Comparison of ENCODE assay signal across 10 cellular contexts in the genomic region with DNA sequence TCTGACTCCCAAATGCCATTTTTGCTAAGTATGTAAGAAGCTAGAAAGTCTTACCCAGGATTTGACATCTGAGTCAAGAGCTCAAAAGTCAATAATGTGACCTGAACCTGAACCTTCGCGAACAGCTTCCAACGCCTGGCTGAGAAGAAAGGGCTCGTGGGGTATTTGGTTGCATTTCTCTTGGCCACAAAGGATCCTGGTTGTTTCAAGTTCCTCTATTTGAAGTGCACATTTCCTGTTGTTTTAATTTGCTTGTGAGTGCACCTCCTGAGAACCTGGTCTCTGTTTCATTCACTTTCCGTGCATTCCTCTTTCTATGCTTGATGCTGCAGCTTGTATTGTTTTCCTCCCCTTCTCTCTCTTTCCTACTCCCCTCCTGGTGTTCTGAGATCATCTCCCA.
DNase-seq lines count a peak whose midpoint lies in the region; ATAC-seq and TF ChIP-seq lines count a peak whose summit lies in the region.
"Had no signal": no experiment of that assay in that cellular context is flagged by ENCODE, and none has a peak within 500 bp of the region (broad histone marks: within the 10 kb centered on the region; RNA-seq: fewer than 3 reads in every experiment).

No MANE protein-coding gene starts in this region.

- intact Hi-C loops in activated CD4-positive, alpha-beta T cell treated with anti-CD3 and anti-CD28 coated beads, Interleukin-2, amount 10 ng/mL, durations not matched to agents 24 days and 14 days (cut with micrococcal nuclease): no loop called here
- intact Hi-C loops in gastrocnemius medialis (cut with DNase I; ENCODE audit: low total_unique reads): no loop called here

- H3K4me1 ChIP-seq in gastrocnemius medialis: peaks cover 36 to 55% of the 10 kb centered on the region in 2 donors

- peaks cover 3% of the 10 kb centered on the region for H3K4me1 Mint-ChIP-seq in activated CD4-positive, alpha-beta T cell treated with anti-CD3 and anti-CD28 coated beads, Interleukin-2, amount 10 ng/mL, durations not matched to agents 24 days and 14 days

- H3K27me3 ChIP-seq in gastrocnemius medialis: no peaks in the 10 kb centered on the region
- H3K27me3 ChIP-seq: SJSA1 had no signal

- in situ Hi-C loops in gastrocnemius medialis (cut with MboI; ENCODE audit: low sequenced_read_pairs in 4 of 4): no loop called here

- H3K27ac ChIP-seq in gastrocnemius medialis: peak overlapping the region in 1 of 4 donors; percentile 45
- H3K27ac ChIP-seq: SJSA1 had no signal

- no peak for TF ChIP-seq POLR2A in gastrocnemius medialis (IDR thresholded peaks at IDR 0.05)

- H3K27ac Mint-ChIP-seq in activated CD4-positive, alpha-beta T cell treated with anti-CD3 and anti-CD28 coated beads, Interleukin-2, amount 10 ng/mL, durations not matched to agents 24 days and 14 days: no peak overlapping the region

- H3K27me3 Mint-ChIP-seq in activated CD4-positive, alpha-beta T cell treated with anti-CD3 and anti-CD28 coated beads, Interleukin-2, amount 10 ng/mL, durations not matched to agents 24 days and 14 days: no peaks in the 10 kb centered on the region

- DNase-seq in activated CD4-positive, alpha-beta T cell treated with anti-CD3 and anti-CD28 coated beads, Interleukin-2, amount 10 ng/mL, durations not matched to agents 24 days and 14 days: peak; percentile 66
- no peak for DNase-seq in activated CD4-positive, alpha-beta T cell treated with anti-CD3 and anti-CD28 coated beads, Interleukin-2, amount 50 U/mL, for 48 hours
- DNase-seq in NCI-H510A (lab: John Stamatoyannopoulos, UW) (peak; percentile 74), gastrocnemius medialis (no peak), mesenteric fat pad (ENCODE audit: low spot score) (no peak), cerebellum (ENCODE audit: low spot score) (no peak)

- H3K4me3 ChIP-seq in gastrocnemius medialis: no peak overlapping the region
- H3K4me3 ChIP-seq: SJSA1, smooth muscle cell had no signal

- H3K4me3 Mint-ChIP-seq in activated CD4-positive, alpha-beta T cell treated with anti-CD3 and anti-CD28 coated beads, Interleukin-2, amount 10 ng/mL, durations not matched to agents 24 days and 14 days: peak overlapping the region; percentile 8

- no peaks in the 10 kb centered on the region for H3K9me3 Mint-ChIP-seq in activated CD4-positive, alpha-beta T cell treated with anti-CD3 and anti-CD28 coated beads, Interleukin-2, amount 10 ng/mL, durations not matched to agents 24 days and 14 days

- no peaks in the 10 kb centered on the region for H3K9me3 ChIP-seq in gastrocnemius medialis
- H3K9me3 ChIP-seq: SJSA1 had no signal

- H3K36me3 Mint-ChIP-seq in activated CD4-positive, alpha-beta T cell treated with anti-CD3 and anti-CD28 coated beads, Interleukin-2, amount 10 ng/mL, durations not matched to agents 24 days and 14 days (ENCODE audit: low read depth): no peaks in the 10 kb centered on the region

- no peaks in the 10 kb centered on the region for H3K36me3 ChIP-seq in gastrocnemius medialis
- H3K36me3 ChIP-seq: SJSA1 had no signal

- TF ChIP-seq CTCF in gastrocnemius medialis (IDR thresholded peaks at IDR 0.05 in 4 of 5, conservative IDR thresholded peaks at IDR 0.05 in 1 of 5): no peak

- ATAC-seq in HG03066 (IDR thresholded peaks at IDR 0.05; ENCODE audit: low read depth, unreplicated experiment) (peak; percentile 86), gastrocnemius medialis (peak; percentile 38 to 55), GM21825 (IDR thresholded peaks at IDR 0.05; ENCODE audit: unreplicated experiment) (no peak)

Comparison
In these comparisons a context has a peak if more than half of its experiments do, and no peak if none do; other contexts are left out.
1. DNase-seq: peak in activated CD4-positive, alpha-beta T cell treated with anti-CD3 and anti-CD28 coated beads, Interleukin-2, amount 10 ng/mL, durations not matched to agents 24 days and 14 days (single experiment) and NCI-H510A (single experiment); none in activated CD4-positive, alpha-beta T cell treated with anti-CD3 and anti-CD28 coated beads, Interleukin-2, amount 50 U/mL, for 48 hours (0 of 2), gastrocnemius medialis (0 of 2), mesenteric fat pad (single experiment) and cerebellum (single experiment).